Comparison of ENCODE assay signal across 19 cellular contexts in genomic region chr2:3323360-3324035, GRCh38.
"Had no signal": no experiment of that assay in that cellular context is flagged by ENCODE, and none has a peak within 500 bp of the region (broad histone marks: within the 10 kb centered on the region; RNA-seq: fewer than 3 reads in every experiment).

No MANE protein-coding gene starts in this region.

- H3K27me3 Mint-ChIP-seq: naive B cell; stimulated activated naive B cell treated with anti-CD40 and anti-IgM and Interleukin-4, amounts not matched to agents 10 μg/mL and 1 μg/mL and 100 μg/mL, for 72 hours; stimulated activated naive CD8-positive, alpha-beta T cell treated with anti-CD3 and anti-CD28 coated beads, Interleukin-15, amount 100 ng/mL, for 72 hours had no signal

- H3K27ac ChIP-seq: dorsolateral prefrontal cortex, heart left ventricle, neutrophil, right atrium auricular region, testis, tibial nerve, upper lobe of right lung, vagina had no signal

- ATAC-seq: stimulated activated naive B cell treated with anti-CD40 and anti-IgM and Interleukin-4, amounts not matched to agents 10 μg/mL and 1 μg/mL and 100 μg/mL, for 72 hours had no signal

- H3K27me3 ChIP-seq: dorsolateral prefrontal cortex, heart left ventricle, neutrophil, right atrium auricular region, testis, tibial nerve, upper lobe of right lung, vagina had no signal

- H3K9me3 ChIP-seq: heart left ventricle, neutrophil, right atrium auricular region, testis, tibial nerve, upper lobe of right lung, vagina had no signal

- H3K27ac Mint-ChIP-seq: nephron; stimulated activated naive B cell treated with anti-CD40 and anti-IgM and Interleukin-4, amounts not matched to agents 10 μg/mL and 1 μg/mL and 100 μg/mL, for 72 hours; stimulated activated naive CD8-positive, alpha-beta T cell treated with anti-CD3 and anti-CD28 coated beads, Interleukin-15, amount 100 ng/mL, for 72 hours had no signal

- H3K4me3 ChIP-seq: dorsolateral prefrontal cortex, heart left ventricle, right atrium auricular region, testis, tibial nerve, upper lobe of right lung, vagina had no signal

- H3K4me1 Mint-ChIP-seq: nephron had no signal

- DNase-seq: cortex of kidney; effector CD8-positive, alpha-beta T cell; heart left ventricle; hippocampal formation; kidney glomerular epithelial cell; naive B cell; small intestine; stimulated activated CD4-positive, alpha-beta T cell treated with anti-CD3 and anti-CD28 coated beads, Interleukin-2, amount 100 ng/mL, for 48 hours; stimulated activated CD8-positive, alpha-beta memory T cell treated with anti-CD3 and anti-CD28 coated beads, Interleukin-4, amount 100 ng/mL, for 48 hours; stimulated activated naive B cell treated with anti-CD40 and anti-IgM and Interleukin-4, amounts not matched to agents 10 μg/mL and 1 μg/mL and 100 μg/mL, for 72 hours; stimulated activated naive CD8-positive, alpha-beta T cell treated with anti-CD3 and anti-CD28 coated beads, Interleukin-15, amount 100 ng/mL, for 72 hours; testis had no signal

- H3K36me3 ChIP-seq: right atrium auricular region, upper lobe of right lung, vagina had no signal

- H3K4me1 ChIP-seq: heart left ventricle, right atrium auricular region, testis, tibial nerve, upper lobe of right lung, vagina had no signal

- H3K4me3 Mint-ChIP-seq: naive B cell; nephron; stimulated activated naive B cell treated with anti-CD40 and anti-IgM and Interleukin-4, amounts not matched to agents 10 μg/mL and 1 μg/mL and 100 μg/mL, for 72 hours; stimulated activated naive CD8-positive, alpha-beta T cell treated with anti-CD3 and anti-CD28 coated beads, Interleukin-15, amount 100 ng/mL, for 72 hours had no signal

- H3K9me3 Mint-ChIP-seq: naive B cell; nephron; stimulated activated naive B cell treated with anti-CD40 and anti-IgM and Interleukin-4, amounts not matched to agents 10 μg/mL and 1 μg/mL and 100 μg/mL, for 72 hours; stimulated activated naive CD8-positive, alpha-beta T cell treated with anti-CD3 and anti-CD28 coated beads, Interleukin-15, amount 100 ng/mL, for 72 hours had no signal
